ENCODE assay signal across 8 cellular contexts in genomic region chr12:47704719-47705118, GRCh38. TPM values are rescaled to one million over a fixed set of nuclear protein-coding genes. Genes with fewer than 3 reads are reported as not detected.
DNase-seq lines count a peak whose midpoint lies in the region; ATAC-seq and TF ChIP-seq lines count a peak whose summit lies in the region.

No MANE protein-coding gene starts in this region.

- no peak for TF ChIP-seq EP300 in neural cell (conservative IDR thresholded peaks at IDR 0.05; ENCODE audit: poor library complexity, severe bottlenecking)

- peaks cover 29% of the 10 kb centered on the region for H4K20me1 ChIP-seq in Loucy (ENCODE audit: insufficient read depth, low read length, poor library complexity, severe bottlenecking)
- H4K20me1 ChIP-seq in neural cell (ENCODE audit: insufficient read depth): no peaks in the 10 kb centered on the region

- H3K9me3 Mint-ChIP-seq in CD8-positive, alpha-beta T cell: no peaks in the 10 kb centered on the region

- H3K4me2 ChIP-seq in Loucy (ENCODE audit: low read depth, low read length, poor library complexity, severe bottlenecking) (peak overlapping the region; percentile 81), neural cell (ENCODE audit: low read length) (peak overlapping the region; percentile 63)

- peaks cover 37% of the 10 kb centered on the region for H3K36me3 Mint-ChIP-seq in CD8-positive, alpha-beta T cell

- H3F3A ChIP-seq in Loucy (ENCODE audit: low read depth): no peaks in the 10 kb centered on the region
- no peaks in the 10 kb centered on the region for H3F3A ChIP-seq in neural cell (ENCODE audit: insufficient read depth, low read length, poor library complexity, severe bottlenecking)

- H3K4me1 ChIP-seq in CD8-positive, alpha-beta T cell (ENCODE audit: insufficient read depth, low read length): peaks cover 48% of the 10 kb centered on the region
- peaks cover 76% of the 10 kb centered on the region for H3K4me1 ChIP-seq in Loucy (ENCODE audit: insufficient read depth, low read length, poor library complexity, severe bottlenecking)

- no peaks in the 10 kb centered on the region for H3K9me3 ChIP-seq in CD8-positive, alpha-beta T cell (ENCODE audit: low read length)
- no peaks in the 10 kb centered on the region for H3K9me3 ChIP-seq in Loucy (ENCODE audit: insufficient read depth, low read depth, low read length)
- H3K9me3 ChIP-seq in neural cell (ENCODE audit: low read length): no peaks in the 10 kb centered on the region

- peak overlapping the region; percentile 84 for H3K9ac ChIP-seq in Loucy (ENCODE audit: low read depth, low read length, poor library complexity, severe bottlenecking)
- peak overlapping the region; percentile 87 for H3K9ac ChIP-seq in neural cell (ENCODE audit: low read length)

- intact Hi-C loops in CD8-positive, alpha-beta T cell (cut with DNase I, micrococcal nuclease): loop anchor here (1.0 to 10.0 kb wide), 11 partner anchors 258 to 1972 kb away; partner anchors contain the start of genes ASB8 (in 1 of the 2), CCNT1 (in 1 of the 2), SCAF11 (in 1 of the 2) and SENP1 (in 1 of the 2)
- intact Hi-C loops in dorsolateral prefrontal cortex (cut with DNase I): no loop called here

- peaks cover 8% of the 10 kb centered on the region for H3K36me3 ChIP-seq in CD8-positive, alpha-beta T cell (ENCODE audit: insufficient read depth, low read length)
- H3K36me3 ChIP-seq in Loucy (ENCODE audit: insufficient read depth, low read length) (no peaks in the 10 kb centered on the region; the same call in 1 of the 2 replicates), neural cell (ENCODE audit: insufficient read depth, low read length) (peaks cover 6% of the 10 kb centered on the region)

- peak overlapping the region; percentile 96 for H3K27ac Mint-ChIP-seq in CD8-positive, alpha-beta T cell

- CTCF ChIA-PET in CD8-positive, alpha-beta T cell (lab: Charles Lee): interaction anchor here (0.7 to 5.2 kb wide), 3 partner anchors 11 to 38 kb away, joined by 3 to 27 read pairs (median 4); no protein-coding TSS in a partner anchor

- no peak overlapping the region for H3K27ac ChIP-seq in CD8-positive, alpha-beta T cell (ENCODE audit: low read depth, low read length)
- H3K27ac ChIP-seq in dorsolateral prefrontal cortex: peak overlapping the region in 8 of 59 donors; percentile 72 to 93 (median 88)
- no peak overlapping the region for H3K27ac ChIP-seq in neural cell (ENCODE audit: low read length)

- POLR2A ChIA-PET in CD8-positive, alpha-beta T cell (lab: Charles Lee): interaction anchor here (0.9 kb wide), 1 partner anchor 48 kb away, joined by 3 read pairs; no protein-coding TSS in a partner anchor

- no peak for DNase-seq in CD8-positive, alpha-beta T cell
- DNase-seq in dorsolateral prefrontal cortex: no peak
- no peak for DNase-seq in LoVo (ENCODE audit: low spot score)
- no peak for DNase-seq in stimulated activated CD8-positive, alpha-beta memory T cell treated with anti-CD3 and anti-CD28 coated beads, Interleukin-4, amount 100 ng/mL, for 48 hours
- no peak for DNase-seq in glomerular visceral epithelial cell (ENCODE audit: extremely low spot score)
- DNase-seq in GM10266 (ENCODE audit: extremely low spot score): no peak

- peak overlapping the region; percentile 91 for H3K4me3 Mint-ChIP-seq in CD8-positive, alpha-beta T cell

- TF ChIP-seq CTCF in CD8-positive, alpha-beta T cell (IDR thresholded peaks at IDR 0.05): no peak
- TF ChIP-seq CTCF in Loucy (conservative IDR thresholded peaks at IDR 0.05; ENCODE audit: low read length) (no peak), dorsolateral prefrontal cortex (IDR thresholded peaks at IDR 0.05 in 54 of 56, conservative IDR thresholded peaks at IDR 0.05 in 2 of 56; ENCODE audit: low read depth in 1 of 56, partially characterized antibody in 56 of 56) (no peak), neural cell (IDR thresholded peaks at IDR 0.05; ENCODE audit: poor library complexity, severe bottlenecking) (no peak), GM10266 (IDR thresholded peaks at IDR 0.05; ENCODE audit: control insufficient read depth, insufficient read depth, low read depth, missing control alignments) (no peak)

- H3K27me3 ChIP-seq in CD8-positive, alpha-beta T cell (ENCODE audit: insufficient read depth, low read length): no peaks in the 10 kb centered on the region
- no peaks in the 10 kb centered on the region for H3K27me3 ChIP-seq in Loucy (ENCODE audit: insufficient read depth, low read length, poor library complexity, severe bottlenecking)
- H3K27me3 ChIP-seq in dorsolateral prefrontal cortex: no peaks in the 10 kb centered on the region
- no peaks in the 10 kb centered on the region for H3K27me3 ChIP-seq in neural cell (ENCODE audit: insufficient read depth, low read depth, low read length)

- H3K4me3 ChIP-seq in CD8-positive, alpha-beta T cell (ENCODE audit: low read depth, low read length): peak overlapping the region; percentile 63
- H3K4me3 ChIP-seq in Loucy (ENCODE audit: low read length, poor library complexity, severe bottlenecking) (peak overlapping the region; percentile 79), dorsolateral prefrontal cortex (peak overlapping the region in 57 of 59 donors; percentile 60 to 98 (median 90)), neural cell (ENCODE audit: low read length) (peak overlapping the region; percentile 83)

- peaks cover 68% of the 10 kb centered on the region for H3K4me1 Mint-ChIP-seq in CD8-positive, alpha-beta T cell (ENCODE audit: low read depth)

- H2AFZ ChIP-seq in Loucy (ENCODE audit: low read length) (no peak overlapping the region), neural cell (ENCODE audit: low read depth, low read length) (no peak overlapping the region)

- H3K79me2 ChIP-seq in Loucy (ENCODE audit: insufficient read depth, low read length) (peaks cover 75% of the 10 kb centered on the region), neural cell (replicated peaks; ENCODE audit: insufficient read depth, low read length) (peaks cover 14% of the 10 kb centered on the region)

- ATAC-seq in CD8-positive, alpha-beta T cell: no peak

- H3K27me3 Mint-ChIP-seq in CD8-positive, alpha-beta T cell (ENCODE audit: low read depth): no peaks in the 10 kb centered on the region

- TF ChIP-seq RAD21 in neural cell (conservative IDR thresholded peaks at IDR 0.05): no peak

- H3K9me2 ChIP-seq in Loucy (replicated peaks; ENCODE audit: low read depth, low read length) (no peaks in the 10 kb centered on the region), neural cell (ENCODE audit: insufficient read depth, low read length) (no peaks in the 10 kb centered on the region)

TF ChIP-seq in neural cell, 6 proteins besides CTCF, POLR2A, EP300 and RAD21:
- TF ChIP-seq MXI1 (conservative IDR thresholded peaks at IDR 0.05; ENCODE audit: poor library complexity, severe bottlenecking) (no peak), POLR2AphosphoS5 (IDR thresholded peaks at IDR 0.05) (no peak)

RNA-seq across cellular contexts. Expression of gene RPAP3, which starts 1.1 kb away (rescaled TPM):
- 10 to 100 TPM; 17.3 to 18.3 TPM for total RNA-seq in CD8-positive, alpha-beta T cell
- 10 to 100 TPM; 18.5 to 41.3 (median 28.2) TPM for total RNA-seq in dorsolateral prefrontal cortex
- polyA plus RNA-seq in neural cell: 33.8 and 39.7 TPM in 2 replicates
- polyA minus RNA-seq in neural cell: 44.8 and 46.9 TPM in 2 replicates

RNA-seq across cellular contexts. Expression of gene ENDOU, which starts 20.6 kb away (rescaled TPM):
- under 1 TPM in 1 of 2 experiments, not detected in 1; 0.22 TPM for total RNA-seq in CD8-positive, alpha-beta T cell
- 1 to 10 TPM in 111 of 120 experiments, under 1 TPM in 9; 0.65 to 4.5 (median 2.0) TPM for total RNA-seq in dorsolateral prefrontal cortex
- polyA plus RNA-seq in neural cell: not detected in 2 replicates
- polyA minus RNA-seq in neural cell: not detected in 2 replicates

RNA-seq across cellular contexts. Expression of gene RAPGEF3, which starts 54.0 kb away (rescaled TPM):
- total RNA-seq in CD8-positive, alpha-beta T cell: under 1 TPM; 0.14 to 0.25 TPM
- total RNA-seq in dorsolateral prefrontal cortex: 100 to 1,000 TPM in 51 of 120 experiments, 10 to 100 TPM in 69; 33.3 to 206 (median 93.7) TPM
- polyA plus RNA-seq in neural cell: 0.30 and 1.5 TPM in 2 replicates
- 0.23 and 0.49 TPM in 2 replicates for polyA minus RNA-seq in neural cell

Comparison
In these comparisons a context has a peak if more than half of its experiments do, and no peak if none do; other contexts are left out.
1. RNA of gene RAPGEF3, which starts 54.0 kb away (total RNA-seq): 33.3 to 206 TPM in dorsolateral prefrontal cortex; 0.14 to 0.25 TPM in CD8-positive, alpha-beta T cell; every median in the first group is over 10 times any median in the second.
2. intact Hi-C loops: an anchor here in CD8-positive, alpha-beta T cell (1.0 to 10.0 kb wide); none called in dorsolateral prefrontal cortex.
3. Peak in every context shown above with its lines, with median percentiles within 50 percentile points of each other: H3K4me3 ChIP-seq.